Comparison of ENCODE assay signal across 11 cellular contexts in genomic region chr18:23236876-23237468, GRCh38.
DNase-seq lines count a peak whose midpoint lies in the region; ATAC-seq, FAIRE-seq and TF ChIP-seq lines count a peak whose summit lies in the region.
"Had no signal": no experiment of that assay in that cellular context is flagged by ENCODE, and none has a peak within 500 bp of the region (broad histone marks: within the 10 kb centered on the region; RNA-seq: fewer than 3 reads in every experiment).

No MANE protein-coding gene starts in this region.

- H3K9me3 Mint-ChIP-seq in activated CD8-positive, alpha-beta T cell treated with anti-CD3 and anti-CD28 coated beads, Interleukin-2, amount 10 ng/mL, durations not matched to agents 7 days and 5 days (ENCODE audit: insufficient read depth): no peaks in the 10 kb centered on the region
- peaks cover 6% of the 10 kb centered on the region for H3K9me3 Mint-ChIP-seq in activated CD8-positive, alpha-beta T cell treated with anti-CD3 and anti-CD28 coated beads for 36 hours
- no peaks in the 10 kb centered on the region for H3K9me3 Mint-ChIP-seq in memory B cell
- H3K9me3 Mint-ChIP-seq: activated naive CD8-positive, alpha-beta T cell treated with anti-CD3 and anti-CD28 coated beads, Interleukin-2, amount 50 U/mL, for 24 hours; effector memory CD8-positive, alpha-beta T cell had no signal

- H3K27me3 Mint-ChIP-seq in activated CD8-positive, alpha-beta T cell treated with anti-CD3 and anti-CD28 coated beads, Interleukin-2, amount 10 ng/mL, durations not matched to agents 7 days and 5 days (ENCODE audit: low read depth): no peaks in the 10 kb centered on the region
- no peaks in the 10 kb centered on the region for H3K27me3 Mint-ChIP-seq in activated CD8-positive, alpha-beta T cell treated with anti-CD3 and anti-CD28 coated beads for 36 hours
- H3K27me3 Mint-ChIP-seq in memory B cell: peaks cover 10% of the 10 kb centered on the region
- H3K27me3 Mint-ChIP-seq: activated naive CD8-positive, alpha-beta T cell treated with anti-CD3 and anti-CD28 coated beads, Interleukin-2, amount 50 U/mL, for 24 hours; effector memory CD8-positive, alpha-beta T cell had no signal

- no peak for FAIRE-seq in GM12878 (lab: Jason Lieb, UNC)

- no peak for DNase-seq in activated CD8-positive, alpha-beta T cell treated with anti-CD3 and anti-CD28 coated beads, Interleukin-2, amount 10 ng/mL, durations not matched to agents 7 days and 5 days
- no peak for DNase-seq in activated CD8-positive, alpha-beta T cell treated with anti-CD3 and anti-CD28 coated beads for 36 hours
- no peak for DNase-seq in GM12878 (ENCODE audit: low read depth, low spot score)
- no peak for DNase-seq in memory B cell (ENCODE audit: low spot score in 2 of 2)
- DNase-seq in thyroid gland: no peak
- no peak for DNase-seq in foreskin fibroblast
- no peak for DNase-seq in stimulated activated CD4-positive, alpha-beta T cell treated with anti-CD3 and anti-CD28 coated beads, Interleukin-4, amount 100 ng/mL, for 1 hour
- DNase-seq: NCI-H1092 treated with DMSO at 0.1 percent for 48 hours had no signal

- no peak for TF ChIP-seq EP300 in GM12878 (IDR thresholded peaks at IDR 0.05; ENCODE audit: borderline replicate concordance in 1 of 2, control insufficient read depth in 1 of 2, low read depth in 2 of 2, low read length in 2 of 2)

- H3K36me3 ChIP-seq in GM12878 (ENCODE audit: control insufficient read depth in 2 of 2, insufficient read depth in 2 of 2, low read length in 1 of 2) (peaks cover 4 to 6% of the 10 kb centered on the region in 2 experiments; a peak in 2 of 4 replicates), thyroid gland (no peaks in the 10 kb centered on the region)

- no peak overlapping the region for H3K4me3 Mint-ChIP-seq in activated CD8-positive, alpha-beta T cell treated with anti-CD3 and anti-CD28 coated beads, Interleukin-2, amount 10 ng/mL, durations not matched to agents 7 days and 5 days
- no peak overlapping the region for H3K4me3 Mint-ChIP-seq in activated CD8-positive, alpha-beta T cell treated with anti-CD3 and anti-CD28 coated beads for 36 hours
- H3K4me3 Mint-ChIP-seq in memory B cell: peak overlapping the region; percentile 24

- intact Hi-C loops in activated CD8-positive, alpha-beta T cell treated with anti-CD3 and anti-CD28 coated beads for 36 hours (cut with micrococcal nuclease): loop anchor here (10.0 kb wide), 1 partner anchor 102 kb away; the partner anchor contains the start of gene CABLES1
- intact Hi-C loops in GM12878 (cut with micrococcal nuclease; ENCODE audit: unreplicated experiment): loop anchor here (2.0 to 10.0 kb wide), 5 partner anchors 48 to 778 kb away; partner anchors contain the start of genes RMC1 and TTC39C
- intact Hi-C loops in thyroid gland (cut with DNase I): no loop called here

- POLR2A ChIA-PET in activated CD8-positive, alpha-beta T cell treated with anti-CD3 and anti-CD28 coated beads, Interleukin-2, amount 10 ng/mL, durations not matched to agents 7 days and 5 days (lab: Charles Lee): interaction anchor here (1.1 to 1.4 kb wide), 2 partner anchors 8 to 23 kb away, joined by 3 to 5 read pairs; no protein-coding TSS in a partner anchor
- POLR2A ChIA-PET in activated CD8-positive, alpha-beta T cell treated with anti-CD3 and anti-CD28 coated beads for 36 hours (lab: Charles Lee): interaction anchor here (0.9 to 1.5 kb wide), 2 partner anchors 16 to 25 kb away, joined by 3 read pairs; no protein-coding TSS in a partner anchor
- POLR2A ChIA-PET in GM12878 (lab: Charles Lee): interaction anchor here (1.0 to 2.9 kb wide), 6 partner anchors 8 to 266 kb away, joined by 3 to 17 read pairs (median 4); partner anchors contain the start of gene RMC1

- no peak overlapping the region for H3K9ac ChIP-seq in GM12878 (ENCODE audit: control insufficient read depth, insufficient read depth, low read length)

- no peak overlapping the region for H3K4me2 ChIP-seq in GM12878 (ENCODE audit: control insufficient read depth, insufficient read depth)

- no peak overlapping the region for H3K4me3 ChIP-seq in GM12878
- H3K4me3 ChIP-seq in thyroid gland (replicated peaks in 1 of 3): no peak overlapping the region
- no peak overlapping the region for H3K4me3 ChIP-seq in foreskin fibroblast (ENCODE audit: low read depth in 1 of 2, low read length in 2 of 2)

- no peak for TF ChIP-seq RAD21 in GM12878 (IDR thresholded peaks at IDR 0.05; ENCODE audit: insufficient read depth, low read depth, low read length)

- no peaks in the 10 kb centered on the region for H3K27me3 ChIP-seq in GM12878 (replicated peaks in 1 of 2; ENCODE audit: control insufficient read depth in 2 of 2, insufficient read depth in 2 of 2, low read length in 1 of 2)
- H3K27me3 ChIP-seq in thyroid gland: no peaks in the 10 kb centered on the region

- H3K27ac Mint-ChIP-seq in activated CD8-positive, alpha-beta T cell treated with anti-CD3 and anti-CD28 coated beads, Interleukin-2, amount 10 ng/mL, durations not matched to agents 7 days and 5 days: peak overlapping the region; percentile 92
- H3K27ac Mint-ChIP-seq in activated CD8-positive, alpha-beta T cell treated with anti-CD3 and anti-CD28 coated beads for 36 hours: no peak overlapping the region
- no peak overlapping the region for H3K27ac Mint-ChIP-seq in memory B cell

- SMC1A ChIA-PET in GM12878 (lab: Charles Lee; ENCODE audit: uncharacterized antibody, unreplicated experiment): interaction anchor here (0.9 to 4.5 kb wide), 14 partner anchors 11 to 185 kb away, joined by 3 to 52 read pairs (median 4); no protein-coding TSS in a partner anchor

- H3K27ac ChIP-seq in GM12878 (ENCODE audit: control insufficient read depth, insufficient read depth) (peak overlapping the region; percentile 76), thyroid gland (peak overlapping the region; percentile 80 to 94 (median 90))

- peaks cover 14% of the 10 kb centered on the region for H3K36me3 Mint-ChIP-seq in activated CD8-positive, alpha-beta T cell treated with anti-CD3 and anti-CD28 coated beads, Interleukin-2, amount 10 ng/mL, durations not matched to agents 7 days and 5 days (ENCODE audit: low read depth)
- H3K36me3 Mint-ChIP-seq in activated CD8-positive, alpha-beta T cell treated with anti-CD3 and anti-CD28 coated beads for 36 hours (ENCODE audit: low read depth): peaks cover 4% of the 10 kb centered on the region
- no peaks in the 10 kb centered on the region for H3K36me3 Mint-ChIP-seq in memory B cell

- TF ChIP-seq CTCF in activated CD8-positive, alpha-beta T cell treated with anti-CD3 and anti-CD28 coated beads for 36 hours (IDR thresholded peaks at IDR 0.05): no peak
- TF ChIP-seq CTCF in GM12878 (IDR thresholded peaks at IDR 0.05 in 2 of 3, conservative IDR thresholded peaks at IDR 0.05 in 1 of 3; ENCODE audit: control insufficient read depth in 2 of 3, extremely low read depth in 1 of 3, insufficient read depth in 1 of 3, low read depth in 3 of 3, low read length in 3 of 3) (no peak), thyroid gland (IDR thresholded peaks at IDR 0.05) (no peak), foreskin fibroblast (IDR thresholded peaks at IDR 0.05; ENCODE audit: low read depth, low read length) (no peak)

- in situ Hi-C loops in GM12878 (cut with MboI): loop anchor here (5.0 kb wide), 1 partner anchor 120 kb away; no protein-coding TSS in a partner anchor

- TF ChIP-seq POLR2A in GM12878 (IDR thresholded peaks at IDR 0.05; ENCODE audit: low read depth, low read length) (no peak), thyroid gland (IDR thresholded peaks at IDR 0.05) (no peak)

- CTCF ChIA-PET in activated CD8-positive, alpha-beta T cell treated with anti-CD3 and anti-CD28 coated beads, Interleukin-2, amount 10 ng/mL, durations not matched to agents 7 days and 5 days (lab: Charles Lee): interaction anchor here (0.7 to 2.8 kb wide), 11 partner anchors 8 to 204 kb away, joined by 3 to 34 read pairs (median 3); no protein-coding TSS in a partner anchor
- CTCF ChIA-PET in activated CD8-positive, alpha-beta T cell treated with anti-CD3 and anti-CD28 coated beads for 36 hours (lab: Charles Lee): interaction anchor here (0.7 to 1.8 kb wide), 11 partner anchors 9 to 143 kb away, joined by 3 to 6 read pairs (median 3); no protein-coding TSS in a partner anchor
- CTCF ChIA-PET in GM12878 (lab: Yijun Ruan, JAX): interaction anchor here (0.6 to 6.9 kb wide), 11 partner anchors 9 to 175 kb away, joined by 3 to 51 read pairs (median 4); no protein-coding TSS in a partner anchor

- RAD21 ChIA-PET in GM12878 (lab: Charles Lee; ENCODE audit: unreplicated experiment): interaction anchor here (0.7 to 4.7 kb wide), 6 partner anchors 9 to 268 kb away, joined by 3 to 29 read pairs (median 7); no protein-coding TSS in a partner anchor

- H3K9me3 ChIP-seq in GM12878 (replicated peaks; ENCODE audit: control insufficient read depth, insufficient read depth, low read length): no peaks in the 10 kb centered on the region; the same call in 2 of the 3 replicates
- no peaks in the 10 kb centered on the region for H3K9me3 ChIP-seq in thyroid gland

- BruUV-seq in GM12878 (replicated peaks; lab: Mats Ljungman, UMichigan): no TSS peak

- H3K79me2 ChIP-seq in GM12878 (ENCODE audit: control insufficient read depth, insufficient read depth, low read length): no peaks in the 10 kb centered on the region; the same call in 1 of the 2 replicates

- no peak for ATAC-seq in activated CD8-positive, alpha-beta T cell treated with anti-CD3 and anti-CD28 coated beads, Interleukin-2, amount 10 ng/mL, durations not matched to agents 7 days and 5 days
- ATAC-seq in activated CD8-positive, alpha-beta T cell treated with anti-CD3 and anti-CD28 coated beads for 36 hours: no peak
- no peak for ATAC-seq in GM12878
- no peak for ATAC-seq in memory B cell (ENCODE audit: low read depth)
- no peak for ATAC-seq in GM21786 (IDR thresholded peaks at IDR 0.05; ENCODE audit: unreplicated experiment)

- WGBS in GM12878 (ENCODE audit: insufficient coverage, insufficient replicate concordance, low lambda C conversion rate, missing lambda C conversion rate): 85% methylated on average over 13 of the region's 13 CpGs
- 90 to 96% methylated on average over 8 to 13 of the region's 13 CpGs for WGBS in thyroid gland, 2 donors

- H2AFZ ChIP-seq in GM12878 (ENCODE audit: control insufficient read depth, low read depth, low read length): no peak overlapping the region

- H4K20me1 ChIP-seq in GM12878 (ENCODE audit: control insufficient read depth, insufficient read depth): no peaks in the 10 kb centered on the region

- H3K4me1 Mint-ChIP-seq in activated CD8-positive, alpha-beta T cell treated with anti-CD3 and anti-CD28 coated beads, Interleukin-2, amount 10 ng/mL, durations not matched to agents 7 days and 5 days (ENCODE audit: low read depth): peaks cover 76% of the 10 kb centered on the region
- H3K4me1 Mint-ChIP-seq in activated CD8-positive, alpha-beta T cell treated with anti-CD3 and anti-CD28 coated beads for 36 hours (ENCODE audit: low read depth): peaks cover 25% of the 10 kb centered on the region
- peaks cover 14% of the 10 kb centered on the region for H3K4me1 Mint-ChIP-seq in memory B cell

- H3K4me1 ChIP-seq in GM12878 (ENCODE audit: control insufficient read depth, insufficient read depth, low read length) (peaks cover 56% of the 10 kb centered on the region), thyroid gland (peaks cover 16 to 28% of the 10 kb centered on the region in 2 donors)

TF ChIP-seq in GM12878, 131 proteins besides CTCF, POLR2A, EP300 and RAD21:
- TF ChIP-seq NR2C2 (IDR thresholded peaks at IDR 0.05; ENCODE audit: borderline replicate concordance, control insufficient read depth, insufficient read length, low read depth): no peak
